In the genomic region with DNA sequence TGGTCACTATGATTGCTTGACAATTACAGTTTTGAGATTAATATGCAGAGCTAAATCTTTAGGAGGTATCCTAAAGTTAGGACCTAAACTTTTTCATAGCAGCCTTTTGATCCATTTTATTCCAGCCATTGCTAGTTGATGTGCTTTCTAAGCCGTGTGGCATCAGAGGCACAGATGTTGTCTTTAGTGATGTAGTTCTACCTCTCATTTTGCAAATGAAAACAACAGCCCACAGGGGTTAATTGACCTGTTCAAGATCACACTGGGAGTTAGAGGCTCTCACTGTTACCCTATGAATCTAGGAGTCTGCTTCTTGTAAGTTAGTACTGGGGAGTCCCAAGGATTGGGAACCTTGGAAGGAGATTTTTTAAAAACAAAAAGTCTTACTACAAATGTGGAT, we compare ENCODE assay signal across 1 cellular context.
TF ChIP-seq lines count a peak whose summit lies in the region.

No MANE protein-coding gene starts in this region.

TF ChIP-seq in GM12878, 131 proteins besides CTCF, POLR2A, EP300 and RAD21 (continued from another document):
- TF ChIP-seq KAT2A (conservative IDR thresholded peaks at IDR 0.05; ENCODE audit: control insufficient read depth, low read depth, low read length) (no peak), IKZF1 (conservative IDR thresholded peaks at IDR 0.05) (no peak), REST (IDR thresholded peaks at IDR 0.05; ENCODE audit: low read depth, low read length) (no peak), SMC3 (IDR thresholded peaks at IDR 0.05; ENCODE audit: borderline replicate concordance, low read length) (no peak), BACH1 (IDR thresholded peaks at IDR 0.05; ENCODE audit: borderline replicate concordance) (no peak), RFX5 (IDR thresholded peaks at IDR 0.05; ENCODE audit: low read depth, low read length) (no peak), NFYA (IDR thresholded peaks at IDR 0.05; ENCODE audit: borderline replicate concordance, low read depth, low read length) (no peak), BHLHE40 (IDR thresholded peaks at IDR 0.05; ENCODE audit: borderline replicate concordance in 1 of 2, low read depth in 2 of 2, low read length in 1 of 2) (no peak), HCFC1 (IDR thresholded peaks at IDR 0.05; ENCODE audit: low read length) (no peak), PAX8 (IDR thresholded peaks at IDR 0.05) (no peak)
- TF ChIP-seq, protein P1, sequence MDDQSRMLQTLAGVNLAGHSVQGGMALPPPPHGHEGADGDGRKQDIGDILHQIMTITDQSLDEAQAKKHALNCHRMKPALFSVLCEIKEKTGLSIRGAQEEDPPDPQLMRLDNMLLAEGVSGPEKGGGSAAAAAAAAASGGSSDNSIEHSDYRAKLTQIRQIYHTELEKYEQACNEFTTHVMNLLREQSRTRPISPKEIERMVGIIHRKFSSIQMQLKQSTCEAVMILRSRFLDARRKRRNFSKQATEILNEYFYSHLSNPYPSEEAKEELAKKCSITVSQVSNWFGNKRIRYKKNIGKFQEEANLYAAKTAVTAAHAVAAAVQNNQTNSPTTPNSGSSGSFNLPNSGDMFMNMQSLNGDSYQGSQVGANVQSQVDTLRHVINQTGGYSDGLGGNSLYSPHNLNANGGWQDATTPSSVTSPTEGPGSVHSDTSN (IDR thresholded peaks at IDR 0.05; ENCODE audit: insufficient replicate concordance, low read depth, low read length): no peak
